10 cellular contexts compared by ENCODE assay signal in the genomic region with DNA sequence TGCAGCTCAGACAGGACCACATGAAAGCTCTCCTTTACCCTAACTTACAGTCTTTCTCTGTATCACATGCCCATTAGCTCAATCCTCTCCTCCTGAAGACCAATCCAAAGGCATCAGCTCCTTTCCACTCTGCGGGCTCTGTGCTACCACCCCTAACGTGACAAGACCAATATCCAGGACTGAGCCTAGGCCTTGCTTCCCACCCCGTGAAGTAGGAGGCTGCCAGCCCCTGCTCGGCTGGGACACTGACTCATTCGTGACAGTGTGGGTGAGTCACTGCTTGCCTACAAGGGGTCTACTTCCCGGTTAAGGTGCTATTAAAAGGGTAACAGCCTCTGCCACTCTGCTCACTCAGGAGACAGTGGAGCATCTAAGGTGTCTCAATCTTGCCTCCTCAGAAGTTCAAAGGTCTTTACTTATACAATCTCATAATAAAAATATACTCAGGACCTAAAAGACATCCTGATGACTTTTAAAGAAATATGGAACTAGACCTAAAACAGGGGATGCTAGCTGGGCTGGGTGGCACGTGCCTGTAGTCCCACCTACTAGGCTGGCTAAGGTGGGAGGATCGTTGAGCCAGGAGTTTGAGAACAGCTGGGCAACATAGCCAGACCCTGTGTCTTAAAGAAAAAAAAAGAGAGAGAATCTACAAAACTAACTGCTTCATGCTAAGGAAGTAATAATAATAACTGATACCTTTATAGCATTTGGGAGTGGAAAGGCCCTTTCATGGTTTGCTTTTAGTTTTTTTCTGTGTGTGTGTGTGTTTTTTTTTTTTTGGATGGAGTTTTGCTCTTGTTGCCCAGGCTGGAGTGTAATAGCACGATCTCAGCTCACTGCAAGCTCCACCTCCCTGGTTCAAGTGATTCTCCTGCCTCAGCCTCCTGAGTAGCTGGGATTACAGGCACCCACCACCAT. TPM values are rescaled to one million over a fixed set of nuclear protein-coding genes. Genes with fewer than 3 reads are reported as not detected.
A peak's percentile ranks its signal among the peaks of the same experiment; 100 is the strongest.
DNase-seq lines count a peak whose midpoint lies in the region; ATAC-seq, FAIRE-seq and TF ChIP-seq lines count a peak whose summit lies in the region.
"Had no signal": no experiment of that assay in that cellular context is flagged by ENCODE, and none has a peak within 500 bp of the region (broad histone marks: within the 10 kb centered on the region; RNA-seq: fewer than 3 reads in every experiment).

No MANE protein-coding gene starts in this region.

- TF ChIP-seq CTCF in right lobe of liver (IDR thresholded peaks at IDR 0.05) = no peak
- no peak for TF ChIP-seq CTCF in colonic mucosa (IDR thresholded peaks at IDR 0.05)

- H3K9me3 ChIP-seq in right lobe of liver (no peaks in the 10 kb centered on the region), colonic mucosa (no peaks in the 10 kb centered on the region)

- H3K4me3 ChIP-seq in right lobe of liver (no peak overlapping the region), colonic mucosa (no peak overlapping the region)

- H3K36me3 ChIP-seq in right lobe of liver (no peaks in the 10 kb centered on the region), colonic mucosa (no peaks in the 10 kb centered on the region)

- peak in 1 of 4 donors; percentile 41 for ATAC-seq in right lobe of liver
- ATAC-seq in GM21786 (IDR thresholded peaks at IDR 0.05; ENCODE audit: unreplicated experiment) = no peak

- H3K4me1 ChIP-seq in right lobe of liver (peaks cover 0 to 14% (median 6%) of the 10 kb centered on the region in 4 donors), colonic mucosa (no peaks in the 10 kb centered on the region)

- intact Hi-C loops in right lobe of liver (cut with DNase I) (loop anchor here in 1 of 2 donors (10.0 kb wide), 1 partner anchor 103 kb away; no protein-coding TSS in a partner anchor), colonic mucosa (cut with DNase I) (loop anchor here (10.0 kb wide), 1 partner anchor 243 kb away; no protein-coding TSS in a partner anchor)

- 46% methylated on average over 8 of the region's 9 CpGs for WGBS in right lobe of liver (ENCODE audit: insufficient coverage, low coverage, low lambda C conversion rate, missing lambda C conversion rate)

- peak; percentile 42 for FAIRE-seq in HTR-8/SVneo (lab: Jason Lieb, UNC)
- FAIRE-seq: colon had no signal

- peak; percentile 96 for DNase-seq in A172 (ENCODE audit: low spot score)
- peak; percentile 86 for DNase-seq in HTR-8/SVneo (ENCODE audit: insufficient read length, low spot score)
- DNase-seq in amniotic epithelial cell (ENCODE audit: low read depth) = peak; percentile 65
- peak in 2 of 3 donors; percentile 40 to 48 for DNase-seq in right lobe of liver
- no peak for DNase-seq in colonic mucosa
- no peak for DNase-seq in GDM1 (lab: John Stamatoyannopoulos, UW)
- no peak for DNase-seq in NCI-H2196 treated with DMSO at 0.1 percent for 48 hours (lab: John Stamatoyannopoulos, UW; ENCODE audit: unreplicated experiment)
- DNase-seq: NCI-H1436 had no signal

- no peak overlapping the region for H3K9ac ChIP-seq in colonic mucosa (ENCODE audit: low read depth in 2 of 2, low read length in 2 of 2)

- no peak overlapping the region for H3K27ac ChIP-seq in right lobe of liver
- H3K27ac ChIP-seq in colonic mucosa = no peak overlapping the region

- no peak for TF ChIP-seq POLR2A in right lobe of liver (IDR thresholded peaks at IDR 0.05)

- no peaks in the 10 kb centered on the region for H3K27me3 ChIP-seq in right lobe of liver
- H3K27me3 ChIP-seq in colonic mucosa = no peaks in the 10 kb centered on the region

RNA-seq across cellular contexts. Expression of gene TMEM44, which starts 55.0 kb away (rescaled TPM):
- 14.2 and 15.4 TPM in 2 replicates for total RNA-seq in A172 (2014; rRNA removed; shearing (Covaris generic))
- total RNA-seq in right lobe of liver = 1 to 10 TPM; 2.2 to 6.8 (median 4.2) TPM
- 10 to 100 TPM; 40.1 to 43.2 TPM for total RNA-seq in colonic mucosa

Comparison
In these comparisons a context has a peak if more than half of its experiments do, and no peak if none do; other contexts are left out.
1. DNase-seq: peak in A172 (single experiment), HTR-8/SVneo (single experiment), amniotic epithelial cell (single experiment) and right lobe of liver (2 of 3); none in colonic mucosa (single experiment), GDM1 (single experiment) and NCI-H2196 treated with DMSO at 0.1 percent for 48 hours (single experiment).